ENCODE assay signal across 8 cellular contexts in the genomic region with DNA sequence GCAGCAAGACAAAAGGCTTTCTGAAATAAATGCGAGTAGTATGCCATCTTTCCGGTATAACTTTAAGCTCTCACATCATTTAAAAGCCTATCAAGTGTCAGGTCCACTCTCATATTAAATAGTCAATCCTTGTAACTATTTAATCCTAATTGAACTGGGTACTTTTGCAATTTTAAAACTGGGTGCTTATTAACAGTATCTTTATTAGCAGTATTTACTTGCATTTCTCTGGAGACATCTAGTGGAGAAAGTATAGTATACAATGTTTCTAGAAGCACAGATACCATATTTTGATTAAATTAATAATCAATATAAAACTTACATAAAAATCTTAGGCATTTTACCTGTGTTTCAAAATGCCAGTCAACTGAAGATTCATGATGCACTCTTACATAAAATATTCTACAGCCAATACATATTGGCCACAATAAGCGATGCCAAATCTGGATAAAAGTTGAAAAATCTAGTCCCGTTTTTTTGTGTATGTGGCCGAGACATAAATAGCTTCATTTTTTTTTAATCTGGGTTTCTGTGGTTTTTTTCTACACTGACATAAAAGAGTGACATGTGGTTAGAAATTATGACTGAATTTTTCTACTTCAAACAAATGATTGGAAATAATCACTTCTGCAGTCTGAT. TPM values are rescaled to one million over a fixed set of nuclear protein-coding genes. Genes with fewer than 3 reads are reported as not detected.
DNase-seq lines count a peak whose midpoint lies in the region; ATAC-seq and TF ChIP-seq lines count a peak whose summit lies in the region.

No MANE protein-coding gene starts in this region.

- in situ Hi-C loops in astrocyte of the spinal cord (cut with HindIII; ENCODE audit: low sequenced_read_pairs): no loop called here

- H3K27me3 ChIP-seq in left lung (no peaks in the 10 kb centered on the region), thyroid gland (no peaks in the 10 kb centered on the region)

- H3K9me3 ChIP-seq in left lung: peaks cover 0 to 1% of the 10 kb centered on the region in 2 donors
- no peaks in the 10 kb centered on the region for H3K9me3 ChIP-seq in thyroid gland

- H3K27ac ChIP-seq in left lung (no peak overlapping the region), thyroid gland (no peak overlapping the region)

- intact Hi-C loops in left lung (cut with DNase I): loop anchor here in 1 of 2 donors (2.0 kb wide), 1 partner anchor 494 kb away; no protein-coding TSS in a partner anchor
- intact Hi-C loops in thyroid gland (cut with DNase I): loop anchor here (10.0 kb wide), 1 partner anchor 498 kb away; a partner anchor contains a TSS

- DNase-seq in AG10803 (ENCODE audit: low read depth): peak; percentile 52
- no peak for DNase-seq in HFF-Myc (ENCODE audit: extremely low read depth, low read depth)
- peak; percentile 60 for DNase-seq in astrocyte of the spinal cord (ENCODE audit: low read depth, low spot score)
- no peak for DNase-seq in left lung
- DNase-seq in HK-2 (ENCODE audit: unreplicated experiment): no peak
- DNase-seq in thyroid gland: no peak

- TF ChIP-seq CTCF in AG10803 (conservative IDR thresholded peaks at IDR 0.05; ENCODE audit: low read length): peak; percentile 81
- peak; percentile 18 for TF ChIP-seq CTCF in HFF-Myc (IDR thresholded peaks at IDR 0.05; ENCODE audit: low read depth, low read length, missing control alignments)
- peak; percentile 49 for TF ChIP-seq CTCF in astrocyte of the spinal cord (IDR thresholded peaks at IDR 0.05; ENCODE audit: low read depth, low read length)
- peak; percentile 21 to 53 for TF ChIP-seq CTCF in left lung (IDR thresholded peaks at IDR 0.05)
- peak in 3 of 6 experiments; percentile 31 to 65 (median 51) for TF ChIP-seq CTCF in thyroid gland (IDR thresholded peaks at IDR 0.05)

- TF ChIP-seq POLR2A in thyroid gland (IDR thresholded peaks at IDR 0.05): no peak

- H3K4me1 ChIP-seq in left lung: no peaks in the 10 kb centered on the region
- no peaks in the 10 kb centered on the region for H3K4me1 ChIP-seq in thyroid gland

- no peak overlapping the region for H3K4me3 ChIP-seq in AG10803 (ENCODE audit: low read length)
- no peak overlapping the region for H3K4me3 ChIP-seq in HFF-Myc (replicated peaks; ENCODE audit: low read depth, low read length)
- H3K4me3 ChIP-seq in astrocyte of the spinal cord (ENCODE audit: low read depth, low read length): no peak overlapping the region
- no peak overlapping the region for H3K4me3 ChIP-seq in left lung
- H3K4me3 ChIP-seq in thyroid gland (replicated peaks in 1 of 3): no peak overlapping the region

- WGBS in thyroid gland, 2 donors: 72 to 79% methylated on average over 5 of the region's 5 CpGs

- no peaks in the 10 kb centered on the region for H3K36me3 ChIP-seq in left lung
- H3K36me3 ChIP-seq in thyroid gland: no peaks in the 10 kb centered on the region

- ATAC-seq in left lung (peak; percentile 52), HG03108 (IDR thresholded peaks at IDR 0.05; ENCODE audit: unreplicated experiment) (no peak), GM19324 (IDR thresholded peaks at IDR 0.05; ENCODE audit: low FRiP score, unreplicated experiment) (no peak)

RNA-seq across cellular contexts. Expression of a gene that starts 4.3 kb away (rescaled TPM):
- 100 to 1,000 TPM in 1 of 2 donors, 10 to 100 TPM in 1; 34.4 to 158 TPM for total RNA-seq in left lung
- total RNA-seq in thyroid gland: 10 to 100 TPM in 2 of 4 donors, 1 to 10 TPM in 2; 7.8 to 27.8 (median 11.8) TPM

Comparison
In these comparisons a context has a peak if more than half of its experiments do, and no peak if none do; other contexts are left out.
1. DNase-seq: peak in AG10803 (single experiment) and astrocyte of the spinal cord (single experiment); none in HFF-Myc (single experiment), left lung (0 of 2), HK-2 (single experiment) and thyroid gland (0 of 2).